Comparison of ENCODE assay signal across 25 cellular contexts in the genomic region with DNA sequence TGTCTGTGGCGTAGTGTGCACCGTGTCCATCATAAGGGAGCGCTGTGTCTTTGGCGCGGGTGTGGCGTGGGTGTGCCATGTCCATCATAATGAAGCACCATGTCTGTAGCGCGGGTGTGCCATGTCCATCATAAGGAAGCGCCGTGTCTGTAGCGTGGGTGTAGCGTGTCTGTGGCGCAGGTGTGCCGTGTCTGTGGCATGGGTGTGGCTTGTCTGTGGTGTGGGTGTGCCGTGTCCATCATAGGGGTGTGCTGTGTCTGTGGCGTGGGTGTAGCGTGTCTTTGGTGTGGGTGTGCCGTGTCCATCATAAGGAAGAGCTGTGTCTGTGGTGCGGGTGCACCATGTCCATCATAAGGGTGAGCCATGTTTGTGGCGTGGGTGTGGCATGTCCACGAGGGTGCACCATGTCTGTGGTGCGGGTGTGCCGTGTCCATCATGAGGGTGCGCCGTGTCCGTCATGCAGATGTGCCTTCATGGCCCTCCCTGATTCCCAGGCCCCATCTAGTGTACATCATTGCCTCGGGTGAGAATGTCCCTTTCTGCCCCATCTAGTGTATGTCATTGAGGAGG.
DNase-seq lines count a peak whose midpoint lies in the region; ATAC-seq and TF ChIP-seq lines count a peak whose summit lies in the region.
"Had no signal": no experiment of that assay in that cellular context is flagged by ENCODE, and none has a peak within 500 bp of the region (broad histone marks: within the 10 kb centered on the region; RNA-seq: fewer than 3 reads in every experiment).

No MANE protein-coding gene starts in this region.

- H3K27me3 Mint-ChIP-seq in progenitor cell of endocrine pancreas, result no peaks in the 10 kb centered on the region
- H3K27me3 Mint-ChIP-seq: B cell had no signal

- peaks cover 3% of the 10 kb centered on the region; the same call in 1 of the 2 replicates for H3K4me1 ChIP-seq in HEK293 (ENCODE audit: control insufficient read depth, insufficient read depth, low read length)
- no peaks in the 10 kb centered on the region for H3K4me1 ChIP-seq in mucosa of descending colon (ENCODE audit: low read depth)
- H3K4me1 ChIP-seq: Caco-2 had no signal

- peaks cover 28% of the 10 kb centered on the region for H3K36me3 Mint-ChIP-seq in progenitor cell of endocrine pancreas (ENCODE audit: insufficient read depth)
- H3K36me3 Mint-ChIP-seq: CD8-positive, alpha-beta T cell had no signal

- ATAC-seq in mucosa of descending colon (peak; percentile 12), HG03159 (IDR thresholded peaks at IDR 0.05; ENCODE audit: unreplicated experiment) (no peak), GM21723 (IDR thresholded peaks at IDR 0.05; ENCODE audit: unreplicated experiment) (no peak)
- ATAC-seq: CD8-positive, alpha-beta T cell; GM12878; HCT116 had no signal

- H3K9me3 ChIP-seq in HEK293 (ENCODE audit: control insufficient read depth, insufficient read depth, low read depth, low read length), result no peaks in the 10 kb centered on the region
- H3K9me3 ChIP-seq in mucosa of descending colon, result no peaks in the 10 kb centered on the region
- H3K9me3 ChIP-seq: Caco-2 had no signal

- H3K9me3 Mint-ChIP-seq in progenitor cell of endocrine pancreas (ENCODE audit: low read depth), result peaks cover 9% of the 10 kb centered on the region

- DNase-seq in coronary artery (ENCODE audit: low spot score) (peak; percentile 29), mucosa of descending colon (no peak), progenitor cell of endocrine pancreas (ENCODE audit: low spot score, unreplicated experiment) (no peak), NCI-H2081 treated with DMSO at 0.1 percent for 48 hours (lab: John Stamatoyannopoulos, UW) (no peak)
- DNase-seq: Caco-2; CD8-positive, alpha-beta T cell; DMS79; EL; GDM1; KG1; MM.1S; NCI-H1417; NCI-H1694; NCI-H2029 treated with DMSO at 0.1 percent for 48 hours; NCI-H2227 treated with DMSO at 0.1 percent for 48 hours; NCI-H69; RPMI8226; SHP77 had no signal

- intact Hi-C loops in mucosa of descending colon (cut with DNase I, micrococcal nuclease), result no loop called here

- no peak overlapping the region for H3K4me3 Mint-ChIP-seq in progenitor cell of endocrine pancreas (ENCODE audit: low read depth)
- H3K4me3 Mint-ChIP-seq: B cell; CD8-positive, alpha-beta T cell had no signal

- H3K4me3 ChIP-seq in HEK293 (ENCODE audit: low read depth, low read length) (no peak overlapping the region), coronary artery (no peak overlapping the region), mucosa of descending colon (no peak overlapping the region)
- H3K4me3 ChIP-seq: GM12878 had no signal

- no peak for TF ChIP-seq CTCF in HEK293 (tag by site-specific recombination; IDR thresholded peaks at IDR 0.05)
- no peak for TF ChIP-seq CTCF in coronary artery (IDR thresholded peaks at IDR 0.05)
- TF ChIP-seq CTCF in mucosa of descending colon (IDR thresholded peaks at IDR 0.05), result no peak
- TF ChIP-seq CTCF in progenitor cell of endocrine pancreas (IDR thresholded peaks at IDR 0.05; ENCODE audit: unreplicated experiment), result no peak

- H3K27ac ChIP-seq in HEK293 (ENCODE audit: extremely low read depth, low read depth, low read length), result no peak overlapping the region
- H3K27ac ChIP-seq in coronary artery, result no peak overlapping the region
- H3K27ac ChIP-seq: C4-2B had no signal

- CTCF ChIA-PET in HEK293 (lab: Yijun Ruan, JAX), result no interaction called here

- H3K27ac Mint-ChIP-seq in progenitor cell of endocrine pancreas, result peak overlapping the region; percentile 44
- H3K27ac Mint-ChIP-seq: B cell; CD8-positive, alpha-beta T cell had no signal

- H3K4me1 Mint-ChIP-seq in progenitor cell of endocrine pancreas (ENCODE audit: low read depth), result no peaks in the 10 kb centered on the region
- H3K4me1 Mint-ChIP-seq: B cell had no signal

- POLR2A ChIA-PET in HEK293 (lab: Yijun Ruan, JAX), result no interaction called here

- H3K36me3 ChIP-seq in HEK293 (ENCODE audit: control insufficient read depth in 2 of 2, insufficient read depth in 1 of 2, low read length in 2 of 2), result peaks cover 0 to 25% of the 10 kb centered on the region in 2 experiments; a peak in 1 of 3 replicates
- H3K36me3 ChIP-seq in mucosa of descending colon (ENCODE audit: low read depth), result no peaks in the 10 kb centered on the region

TF ChIP-seq in HEK293, 187 proteins besides CTCF, POLR2A, EP300 and RAD21:
- TF ChIP-seq, protein P1, sequence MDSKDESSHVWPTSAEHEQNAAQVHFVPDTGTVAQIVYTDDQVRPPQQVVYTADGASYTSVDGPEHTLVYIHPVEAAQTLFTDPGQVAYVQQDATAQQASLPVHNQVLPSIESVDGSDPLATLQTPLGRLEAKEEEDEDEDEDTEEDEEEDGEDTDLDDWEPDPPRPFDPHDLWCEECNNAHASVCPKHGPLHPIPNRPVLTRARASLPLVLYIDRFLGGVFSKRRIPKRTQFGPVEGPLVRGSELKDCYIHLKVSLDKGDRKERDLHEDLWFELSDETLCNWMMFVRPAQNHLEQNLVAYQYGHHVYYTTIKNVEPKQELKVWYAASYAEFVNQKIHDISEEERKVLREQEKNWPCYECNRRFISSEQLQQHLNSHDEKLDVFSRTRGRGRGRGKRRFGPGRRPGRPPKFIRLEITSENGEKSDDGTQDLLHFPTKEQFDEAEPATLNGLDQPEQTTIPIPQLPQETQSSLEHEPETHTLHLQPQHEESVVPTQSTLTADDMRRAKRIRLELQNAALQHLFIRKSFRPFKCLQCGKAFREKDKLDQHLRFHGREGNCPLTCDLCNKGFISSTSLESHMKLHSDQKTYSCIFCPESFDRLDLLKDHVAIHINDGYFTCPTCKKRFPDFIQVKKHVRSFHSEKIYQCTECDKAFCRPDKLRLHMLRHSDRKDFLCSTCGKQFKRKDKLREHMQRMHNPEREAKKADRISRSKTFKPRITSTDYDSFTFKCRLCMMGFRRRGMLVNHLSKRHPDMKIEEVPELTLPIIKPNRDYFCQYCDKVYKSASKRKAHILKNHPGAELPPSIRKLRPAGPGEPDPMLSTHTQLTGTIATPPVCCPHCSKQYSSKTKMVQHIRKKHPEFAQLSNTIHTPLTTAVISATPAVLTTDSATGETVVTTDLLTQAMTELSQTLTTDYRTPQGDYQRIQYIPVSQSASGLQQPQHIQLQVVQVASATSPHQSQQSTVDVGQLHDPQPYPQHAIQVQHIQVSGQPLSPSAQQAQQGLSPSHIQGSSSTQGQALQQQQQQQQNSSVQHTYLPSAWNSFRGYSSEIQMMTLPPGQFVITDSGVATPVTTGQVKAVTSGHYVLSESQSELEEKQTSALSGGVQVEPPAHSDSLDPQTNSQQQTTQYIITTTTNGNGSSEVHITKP (tag by site-specific recombination; IDR thresholded peaks at IDR 0.05), result no peak
- TF ChIP-seq ZFHX2 (tag by site-specific recombination; conservative IDR thresholded peaks at IDR 0.05), result peak; percentile 30; the same call in 1 of the 2 replicates
